Comparison of ENCODE assay signal across 1 cellular context in genomic region chr9:127936347-127936852, GRCh38.
TF ChIP-seq lines count a peak whose summit lies in the region.

No MANE protein-coding gene starts in this region.

TF ChIP-seq in WTC11, 78 proteins besides CTCF, POLR2A, EP300 and RAD21 (continued from another document):
- TF ChIP-seq, protein P1, sequence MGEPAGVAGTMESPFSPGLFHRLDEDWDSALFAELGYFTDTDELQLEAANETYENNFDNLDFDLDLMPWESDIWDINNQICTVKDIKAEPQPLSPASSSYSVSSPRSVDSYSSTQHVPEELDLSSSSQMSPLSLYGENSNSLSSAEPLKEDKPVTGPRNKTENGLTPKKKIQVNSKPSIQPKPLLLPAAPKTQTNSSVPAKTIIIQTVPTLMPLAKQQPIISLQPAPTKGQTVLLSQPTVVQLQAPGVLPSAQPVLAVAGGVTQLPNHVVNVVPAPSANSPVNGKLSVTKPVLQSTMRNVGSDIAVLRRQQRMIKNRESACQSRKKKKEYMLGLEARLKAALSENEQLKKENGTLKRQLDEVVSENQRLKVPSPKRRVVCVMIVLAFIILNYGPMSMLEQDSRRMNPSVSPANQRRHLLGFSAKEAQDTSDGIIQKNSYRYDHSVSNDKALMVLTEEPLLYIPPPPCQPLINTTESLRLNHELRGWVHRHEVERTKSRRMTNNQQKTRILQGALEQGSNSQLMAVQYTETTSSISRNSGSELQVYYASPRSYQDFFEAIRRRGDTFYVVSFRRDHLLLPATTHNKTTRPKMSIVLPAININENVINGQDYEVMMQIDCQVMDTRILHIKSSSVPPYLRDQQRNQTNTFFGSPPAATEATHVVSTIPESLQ (CRISPR knock-in tag; IDR thresholded peaks at IDR 0.05), result no peak
- TF ChIP-seq, protein P2, sequence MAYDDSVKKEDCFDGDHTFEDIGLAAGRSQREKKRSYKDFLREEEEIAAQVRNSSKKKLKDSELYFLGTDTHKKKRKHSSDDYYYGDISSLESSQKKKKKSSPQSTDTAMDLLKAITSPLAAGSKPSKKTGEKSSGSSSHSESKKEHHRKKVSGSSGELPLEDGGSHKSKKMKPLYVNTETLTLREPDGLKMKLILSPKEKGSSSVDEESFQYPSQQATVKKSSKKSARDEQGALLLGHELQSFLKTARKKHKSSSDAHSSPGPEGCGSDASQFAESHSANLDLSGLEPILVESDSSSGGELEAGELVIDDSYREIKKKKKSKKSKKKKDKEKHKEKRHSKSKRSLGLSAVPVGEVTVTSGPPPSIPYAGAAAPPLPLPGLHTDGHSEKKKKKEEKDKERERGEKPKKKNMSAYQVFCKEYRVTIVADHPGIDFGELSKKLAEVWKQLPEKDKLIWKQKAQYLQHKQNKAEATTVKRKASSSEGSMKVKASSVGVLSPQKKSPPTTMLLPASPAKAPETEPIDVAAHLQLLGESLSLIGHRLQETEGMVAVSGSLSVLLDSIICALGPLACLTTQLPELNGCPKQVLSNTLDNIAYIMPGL (CRISPR knock-in tag; IDR thresholded peaks at IDR 0.05), result no peak
- TF ChIP-seq ZNF317 (CRISPR knock-in tag; IDR thresholded peaks at IDR 0.05; ENCODE audit: borderline replicate concordance, low read depth), result no peak
- no peak for TF ChIP-seq CREB1 (CRISPR knock-in tag; IDR thresholded peaks at IDR 0.05)
- no peak for TF ChIP-seq FOXK1 (CRISPR knock-in tag; IDR thresholded peaks at IDR 0.05)
- no peak for TF ChIP-seq TEAD1 (CRISPR knock-in tag; IDR thresholded peaks at IDR 0.05)
- TF ChIP-seq IRF2 (CRISPR knock-in tag; IDR thresholded peaks at IDR 0.05; ENCODE audit: borderline replicate concordance, low read depth), result no peak
- TF ChIP-seq, protein P3, sequence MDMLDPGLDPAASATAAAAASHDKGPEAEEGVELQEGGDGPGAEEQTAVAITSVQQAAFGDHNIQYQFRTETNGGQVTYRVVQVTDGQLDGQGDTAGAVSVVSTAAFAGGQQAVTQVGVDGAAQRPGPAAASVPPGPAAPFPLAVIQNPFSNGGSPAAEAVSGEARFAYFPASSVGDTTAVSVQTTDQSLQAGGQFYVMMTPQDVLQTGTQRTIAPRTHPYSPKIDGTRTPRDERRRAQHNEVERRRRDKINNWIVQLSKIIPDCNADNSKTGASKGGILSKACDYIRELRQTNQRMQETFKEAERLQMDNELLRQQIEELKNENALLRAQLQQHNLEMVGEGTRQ (CRISPR knock-in tag; IDR thresholded peaks at IDR 0.05), result no peak
- TF ChIP-seq ZNF121 (CRISPR knock-in tag; IDR thresholded peaks at IDR 0.05), result no peak
- TF ChIP-seq, protein P4, sequence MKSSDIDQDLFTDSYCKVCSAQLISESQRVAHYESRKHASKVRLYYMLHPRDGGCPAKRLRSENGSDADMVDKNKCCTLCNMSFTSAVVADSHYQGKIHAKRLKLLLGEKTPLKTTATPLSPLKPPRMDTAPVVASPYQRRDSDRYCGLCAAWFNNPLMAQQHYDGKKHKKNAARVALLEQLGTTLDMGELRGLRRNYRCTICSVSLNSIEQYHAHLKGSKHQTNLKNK (CRISPR knock-in tag; IDR thresholded peaks at IDR 0.05), result no peak
